1 cellular context compared by ENCODE assay signal in the genomic region with DNA sequence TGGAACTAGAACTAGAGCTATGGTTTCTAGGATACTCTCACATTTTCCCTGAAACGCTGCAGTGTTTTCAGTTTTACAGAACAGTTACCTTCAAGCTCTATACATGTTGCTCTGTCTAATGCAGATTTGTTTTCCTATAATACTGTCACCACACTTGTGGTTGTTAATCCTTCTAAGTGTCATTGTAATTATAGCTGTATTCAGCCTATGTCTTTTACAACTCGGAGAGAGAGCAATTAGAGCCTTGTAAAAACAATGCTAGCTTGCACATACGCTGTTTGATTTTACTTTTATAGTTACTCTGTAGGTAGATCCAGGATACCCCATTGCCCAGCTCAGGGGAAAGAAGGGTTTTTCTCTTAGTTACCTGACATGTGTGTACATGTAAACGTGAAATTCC.
TF ChIP-seq lines count a peak whose summit lies in the region.

No MANE protein-coding gene starts in this region.

TF ChIP-seq in GM23338, 12 proteins besides CTCF, POLR2A, EP300 and RAD21 (continued from another document):
- TF ChIP-seq, protein P1, sequence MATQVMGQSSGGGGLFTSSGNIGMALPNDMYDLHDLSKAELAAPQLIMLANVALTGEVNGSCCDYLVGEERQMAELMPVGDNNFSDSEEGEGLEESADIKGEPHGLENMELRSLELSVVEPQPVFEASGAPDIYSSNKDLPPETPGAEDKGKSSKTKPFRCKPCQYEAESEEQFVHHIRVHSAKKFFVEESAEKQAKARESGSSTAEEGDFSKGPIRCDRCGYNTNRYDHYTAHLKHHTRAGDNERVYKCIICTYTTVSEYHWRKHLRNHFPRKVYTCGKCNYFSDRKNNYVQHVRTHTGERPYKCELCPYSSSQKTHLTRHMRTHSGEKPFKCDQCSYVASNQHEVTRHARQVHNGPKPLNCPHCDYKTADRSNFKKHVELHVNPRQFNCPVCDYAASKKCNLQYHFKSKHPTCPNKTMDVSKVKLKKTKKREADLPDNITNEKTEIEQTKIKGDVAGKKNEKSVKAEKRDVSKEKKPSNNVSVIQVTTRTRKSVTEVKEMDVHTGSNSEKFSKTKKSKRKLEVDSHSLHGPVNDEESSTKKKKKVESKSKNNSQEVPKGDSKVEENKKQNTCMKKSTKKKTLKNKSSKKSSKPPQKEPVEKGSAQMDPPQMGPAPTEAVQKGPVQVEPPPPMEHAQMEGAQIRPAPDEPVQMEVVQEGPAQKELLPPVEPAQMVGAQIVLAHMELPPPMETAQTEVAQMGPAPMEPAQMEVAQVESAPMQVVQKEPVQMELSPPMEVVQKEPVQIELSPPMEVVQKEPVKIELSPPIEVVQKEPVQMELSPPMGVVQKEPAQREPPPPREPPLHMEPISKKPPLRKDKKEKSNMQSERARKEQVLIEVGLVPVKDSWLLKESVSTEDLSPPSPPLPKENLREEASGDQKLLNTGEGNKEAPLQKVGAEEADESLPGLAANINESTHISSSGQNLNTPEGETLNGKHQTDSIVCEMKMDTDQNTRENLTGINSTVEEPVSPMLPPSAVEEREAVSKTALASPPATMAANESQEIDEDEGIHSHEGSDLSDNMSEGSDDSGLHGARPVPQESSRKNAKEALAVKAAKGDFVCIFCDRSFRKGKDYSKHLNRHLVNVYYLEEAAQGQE (IDR thresholded peaks at IDR 0.05; ENCODE audit: unreplicated experiment): no peak
- TF ChIP-seq JUNB (IDR thresholded peaks at IDR 0.05; ENCODE audit: unreplicated experiment): no peak
- TF ChIP-seq, protein P2, sequence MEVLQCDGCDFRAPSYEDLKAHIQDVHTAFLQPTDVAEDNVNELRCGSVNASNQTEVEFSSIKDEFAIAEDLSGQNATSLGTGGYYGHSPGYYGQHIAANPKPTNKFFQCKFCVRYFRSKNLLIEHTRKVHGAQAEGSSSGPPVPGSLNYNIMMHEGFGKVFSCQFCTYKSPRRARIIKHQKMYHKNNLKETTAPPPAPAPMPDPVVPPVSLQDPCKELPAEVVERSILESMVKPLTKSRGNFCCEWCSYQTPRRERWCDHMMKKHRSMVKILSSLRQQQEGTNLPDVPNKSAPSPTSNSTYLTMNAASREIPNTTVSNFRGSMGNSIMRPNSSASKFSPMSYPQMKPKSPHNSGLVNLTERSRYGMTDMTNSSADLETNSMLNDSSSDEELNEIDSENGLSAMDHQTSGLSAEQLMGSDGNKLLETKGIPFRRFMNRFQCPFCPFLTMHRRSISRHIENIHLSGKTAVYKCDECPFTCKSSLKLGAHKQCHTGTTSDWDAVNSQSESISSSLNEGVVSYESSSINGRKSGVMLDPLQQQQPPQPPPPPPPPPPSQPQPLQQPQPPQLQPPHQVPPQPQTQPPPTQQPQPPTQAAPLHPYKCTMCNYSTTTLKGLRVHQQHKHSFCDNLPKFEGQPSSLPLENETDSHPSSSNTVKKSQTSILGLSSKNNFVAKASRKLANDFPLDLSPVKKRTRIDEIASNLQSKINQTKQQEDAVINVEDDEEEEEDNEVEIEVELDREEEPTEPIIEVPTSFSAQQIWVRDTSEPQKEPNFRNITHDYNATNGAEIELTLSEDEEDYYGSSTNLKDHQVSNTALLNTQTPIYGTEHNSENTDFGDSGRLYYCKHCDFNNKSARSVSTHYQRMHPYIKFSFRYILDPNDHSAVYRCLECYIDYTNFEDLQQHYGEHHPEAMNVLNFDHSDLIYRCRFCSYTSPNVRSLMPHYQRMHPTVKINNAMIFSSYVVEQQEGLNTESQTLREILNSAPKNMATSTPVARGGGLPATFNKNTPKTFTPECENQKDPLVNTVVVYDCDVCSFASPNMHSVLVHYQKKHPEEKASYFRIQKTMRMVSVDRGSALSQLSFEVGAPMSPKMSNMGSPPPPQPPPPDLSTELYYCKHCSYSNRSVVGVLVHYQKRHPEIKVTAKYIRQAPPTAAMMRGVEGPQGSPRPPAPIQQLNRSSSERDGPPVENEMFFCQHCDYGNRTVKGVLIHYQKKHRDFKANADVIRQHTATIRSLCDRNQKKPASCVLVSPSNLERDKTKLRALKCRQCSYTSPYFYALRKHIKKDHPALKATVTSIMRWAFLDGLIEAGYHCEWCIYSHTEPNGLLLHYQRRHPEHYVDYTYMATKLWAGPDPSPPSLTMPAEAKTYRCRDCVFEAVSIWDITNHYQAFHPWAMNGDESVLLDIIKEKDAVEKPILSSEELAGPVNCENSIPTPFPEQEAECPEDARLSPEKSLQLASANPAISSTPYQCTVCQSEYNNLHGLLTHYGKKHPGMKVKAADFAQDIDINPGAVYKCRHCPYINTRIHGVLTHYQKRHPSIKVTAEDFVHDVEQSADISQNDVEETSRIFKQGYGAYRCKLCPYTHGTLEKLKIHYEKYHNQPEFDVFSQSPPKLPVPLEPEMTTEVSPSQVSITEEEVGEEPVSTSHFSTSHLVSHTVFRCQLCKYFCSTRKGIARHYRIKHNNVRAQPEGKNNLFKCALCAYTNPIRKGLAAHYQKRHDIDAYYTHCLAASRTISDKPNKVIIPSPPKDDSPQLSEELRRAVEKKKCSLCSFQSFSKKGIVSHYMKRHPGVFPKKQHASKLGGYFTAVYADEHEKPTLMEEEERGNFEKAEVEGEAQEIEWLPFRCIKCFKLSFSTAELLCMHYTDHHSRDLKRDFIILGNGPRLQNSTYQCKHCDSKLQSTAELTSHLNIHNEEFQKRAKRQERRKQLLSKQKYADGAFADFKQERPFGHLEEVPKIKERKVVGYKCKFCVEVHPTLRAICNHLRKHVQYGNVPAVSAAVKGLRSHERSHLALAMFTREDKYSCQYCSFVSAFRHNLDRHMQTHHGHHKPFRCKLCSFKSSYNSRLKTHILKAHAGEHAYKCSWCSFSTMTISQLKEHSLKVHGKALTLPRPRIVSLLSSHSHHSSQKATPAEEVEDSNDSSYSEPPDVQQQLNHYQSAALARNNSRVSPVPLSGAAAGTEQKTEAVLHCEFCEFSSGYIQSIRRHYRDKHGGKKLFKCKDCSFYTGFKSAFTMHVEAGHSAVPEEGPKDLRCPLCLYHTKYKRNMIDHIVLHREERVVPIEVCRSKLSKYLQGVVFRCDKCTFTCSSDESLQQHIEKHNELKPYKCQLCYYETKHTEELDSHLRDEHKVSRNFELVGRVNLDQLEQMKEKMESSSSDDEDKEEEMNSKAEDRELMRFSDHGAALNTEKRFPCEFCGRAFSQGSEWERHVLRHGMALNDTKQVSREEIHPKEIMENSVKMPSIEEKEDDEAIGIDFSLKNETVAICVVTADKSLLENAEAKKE (CRISPR knock-in tag; IDR thresholded peaks at IDR 0.05): no peak
- no peak for TF ChIP-seq EZH2phosphoT487 (IDR thresholded peaks at IDR 0.05; ENCODE audit: unreplicated experiment)
- TF ChIP-seq STAT1 (IDR thresholded peaks at IDR 0.05; ENCODE audit: unreplicated experiment): no peak
